Comparison of ENCODE assay signal across 11 cellular contexts in genomic region chr16:57304169-57305061, GRCh38. TPM values are rescaled to one million over a fixed set of nuclear protein-coding genes. Genes with fewer than 3 reads are reported as not detected.
DNase-seq lines count a peak whose midpoint lies in the region; TF ChIP-seq lines count a peak whose summit lies in the region.
"Had no signal": no experiment of that assay in that cellular context is flagged by ENCODE, and none has a peak within 500 bp of the region (broad histone marks: within the 10 kb centered on the region; RNA-seq: fewer than 3 reads in every experiment).

No MANE protein-coding gene starts in this region.

- H3K36me3 ChIP-seq in endodermal cell (ENCODE audit: control insufficient read depth, insufficient read depth, low read length), result no peaks in the 10 kb centered on the region
- H3K36me3 ChIP-seq in mucosa of rectum (ENCODE audit: control insufficient read depth in 2 of 2, insufficient read depth in 2 of 2, low read length in 2 of 2), result no peaks in the 10 kb centered on the region

- H3K27me3 Mint-ChIP-seq in endodermal cell (ENCODE audit: insufficient read depth), result peaks cover 17% of the 10 kb centered on the region
- H3K27me3 Mint-ChIP-seq in activated T-helper 2 cell treated with anti-CD3 and anti-CD28 coated beads, Interferon-gamma antibody, Interleukin-2, Interleukin-4, amounts not matched to agents 10 μg/mL and 5 μg/mL and 100 μg/mL, durations not matched to agents 14 hours and 24 hours and 36 hours (ENCODE audit: low read depth), result peaks cover 3% of the 10 kb centered on the region

- H3K27ac Mint-ChIP-seq in endodermal cell, result peak overlapping the region; percentile 23
- no peak overlapping the region for H3K27ac Mint-ChIP-seq in activated T-helper 2 cell treated with anti-CD3 and anti-CD28 coated beads, Interferon-gamma antibody, Interleukin-2, Interleukin-4, amounts not matched to agents 10 μg/mL and 5 μg/mL and 100 μg/mL, durations not matched to agents 14 hours and 24 hours and 36 hours
- H3K27ac Mint-ChIP-seq: HFFc6 had no signal

- H3K9ac ChIP-seq in endodermal cell (ENCODE audit: extremely low read depth, low read length, poor library complexity, severe bottlenecking), result no peak overlapping the region
- peak overlapping the region in 1 of 2 donors; percentile 24 for H3K9ac ChIP-seq in mucosa of rectum (ENCODE audit: low read depth in 1 of 2, low read length in 2 of 2)

- no peak overlapping the region for H3K27ac ChIP-seq in endodermal cell (ENCODE audit: low read depth, low read length)
- H3K27ac ChIP-seq in mucosa of rectum (ENCODE audit: low read depth in 2 of 2, low read length in 2 of 2), result peak overlapping the region; percentile 36 to 58

- 90% methylated on average over 12 to 16 of the region's 16 CpGs for WGBS in endodermal cell (ENCODE audit: insufficient coverage in 1 of 2, insufficient read length in 1 of 2), 2 experiments

- H3K36me3 Mint-ChIP-seq in endodermal cell (ENCODE audit: low read depth), result no peaks in the 10 kb centered on the region
- H3K36me3 Mint-ChIP-seq in activated T-helper 2 cell treated with anti-CD3 and anti-CD28 coated beads, Interferon-gamma antibody, Interleukin-2, Interleukin-4, amounts not matched to agents 10 μg/mL and 5 μg/mL and 100 μg/mL, durations not matched to agents 14 hours and 24 hours and 36 hours (ENCODE audit: low read depth), result no peaks in the 10 kb centered on the region

- intact Hi-C loops in activated T-helper 2 cell treated with anti-CD3 and anti-CD28 coated beads, Interferon-gamma antibody, Interleukin-2, Interleukin-4, amounts not matched to agents 10 μg/mL and 5 μg/mL and 100 μg/mL, durations not matched to agents 14 hours and 24 hours and 36 hours (cut with micrococcal nuclease), result loop anchor here (5.0 kb wide), 2 partner anchors 117 to 233 kb away; partner anchors contain the start of genes CCDC102A, PSME3IP1 and RSPRY1

- H3K9me3 Mint-ChIP-seq in endodermal cell, result no peaks in the 10 kb centered on the region
- no peaks in the 10 kb centered on the region for H3K9me3 Mint-ChIP-seq in activated T-helper 2 cell treated with anti-CD3 and anti-CD28 coated beads, Interferon-gamma antibody, Interleukin-2, Interleukin-4, amounts not matched to agents 10 μg/mL and 5 μg/mL and 100 μg/mL, durations not matched to agents 14 hours and 24 hours and 36 hours
- H3K9me3 Mint-ChIP-seq: HFFc6 had no signal

- peak; percentile 54 for DNase-seq in AG04449 (ENCODE audit: low read depth, low spot score)
- peak; percentile 63 for DNase-seq in HuH-7.5 (ENCODE audit: low spot score)
- no peak for DNase-seq in endodermal cell
- DNase-seq in stimulated activated CD4-positive, alpha-beta T cell treated with anti-CD3 and anti-CD28 coated beads, Interleukin-2, amount 100 ng/mL, for 24 hours, result no peak
- DNase-seq in activated T-helper 2 cell treated with anti-CD3 and anti-CD28 coated beads, Interferon-gamma antibody, Interleukin-2, Interleukin-4, amounts not matched to agents 10 μg/mL and 5 μg/mL and 100 μg/mL, durations not matched to agents 14 hours and 24 hours and 36 hours (ENCODE audit: low spot score), result no peak
- no peak for DNase-seq in stimulated activated CD4-positive, alpha-beta T cell treated with anti-CD3 and anti-CD28 coated beads, Interleukin-1b, Interleukin-23, amount 100 ng/mL, for 48 hours
- DNase-seq in NCI-H187 (lab: John Stamatoyannopoulos, UW), result no peak
- DNase-seq: HFFc6; NCI-H446 treated with DMSO at 0.1 percent for 48 hours; stimulated activated naive CD8-positive, alpha-beta T cell treated with anti-CD3 and anti-CD28 coated beads, Interleukin-15, Interleukin-2, amounts not matched to agents 100 U/mL and 50 U/mL, for 24 hours had no signal

- H3K4me1 Mint-ChIP-seq in endodermal cell, result peaks cover 6% of the 10 kb centered on the region
- peaks cover 7% of the 10 kb centered on the region for H3K4me1 Mint-ChIP-seq in activated T-helper 2 cell treated with anti-CD3 and anti-CD28 coated beads, Interferon-gamma antibody, Interleukin-2, Interleukin-4, amounts not matched to agents 10 μg/mL and 5 μg/mL and 100 μg/mL, durations not matched to agents 14 hours and 24 hours and 36 hours (ENCODE audit: low read depth)

- H3K4me1 ChIP-seq in endodermal cell (ENCODE audit: control insufficient read depth, insufficient read depth, low read length) (no peaks in the 10 kb centered on the region), mucosa of rectum (ENCODE audit: control insufficient read depth in 2 of 2, insufficient read depth in 2 of 2, low read length in 2 of 2) (peaks cover 17 to 20% of the 10 kb centered on the region in 2 donors)

- H3K4me3 Mint-ChIP-seq in endodermal cell, result no peak overlapping the region
- H3K4me3 Mint-ChIP-seq in activated T-helper 2 cell treated with anti-CD3 and anti-CD28 coated beads, Interferon-gamma antibody, Interleukin-2, Interleukin-4, amounts not matched to agents 10 μg/mL and 5 μg/mL and 100 μg/mL, durations not matched to agents 14 hours and 24 hours and 36 hours (ENCODE audit: low read depth), result no peak overlapping the region
- H3K4me3 Mint-ChIP-seq: HFFc6 had no signal

- CTCF ChIA-PET in AG04449 (lab: Yijun Ruan, JAX), result interaction anchor here (0.6 to 27.9 kb wide), 6 partner anchors 109 to 215 kb away, joined by 3 to 923 read pairs (median 18); partner anchors contain the start of genes PSME3IP1 and RSPRY1

- TF ChIP-seq CTCF in AG04449 (IDR thresholded peaks at IDR 0.05; ENCODE audit: insufficient read depth, low read length, missing control alignments) (no peak), endodermal cell (conservative IDR thresholded peaks at IDR 0.05) (no peak)

- no peaks in the 10 kb centered on the region for H3K27me3 ChIP-seq in endodermal cell (ENCODE audit: control insufficient read depth, insufficient read depth, low read length, poor library complexity, severe bottlenecking)
- H3K27me3 ChIP-seq in mucosa of rectum (ENCODE audit: control insufficient read depth in 2 of 2, insufficient read depth in 2 of 2, low read length in 2 of 2), result no peaks in the 10 kb centered on the region

- POLR2A ChIA-PET in AG04449 (lab: Yijun Ruan, JAX), result no interaction called here

- H3K9me3 ChIP-seq in endodermal cell (ENCODE audit: control insufficient read depth, low read length) (no peaks in the 10 kb centered on the region), mucosa of rectum (ENCODE audit: control insufficient read depth in 2 of 2, low read length in 2 of 2) (no peaks in the 10 kb centered on the region)

- H3K4me3 ChIP-seq in AG04449 (ENCODE audit: low read depth, low read length) (no peak overlapping the region), endodermal cell (ENCODE audit: low read length) (no peak overlapping the region), mucosa of rectum (ENCODE audit: low read length in 2 of 2) (peak overlapping the region in 1 of 2 donors; percentile 3)

RNA-seq across cellular contexts. Expression of gene PLLP, which starts 19.9 kb away (rescaled TPM):
- 1 to 10 TPM; 5.9 to 9.1 TPM for total RNA-seq in endodermal cell
- 2.1 TPM for polyA plus RNA-seq in endodermal cell (2013, experiment 1 of 2)
- polyA plus RNA-seq in endodermal cell (2013, experiment 2 of 2), result 2.4 TPM
- total RNA-seq in activated T-helper 2 cell treated with anti-CD3 and anti-CD28 coated beads, Interferon-gamma antibody, Interleukin-2, Interleukin-4, amounts not matched to agents 10 μg/mL and 5 μg/mL and 100 μg/mL, durations not matched to agents 14 hours and 24 hours and 36 hours, result 0.30 and 0.34 TPM in 2 replicates
- total RNA-seq: HFFc6 had no signal

RNA-seq across cellular contexts. Expression of gene CCL22, which starts 54.2 kb away (rescaled TPM):
- not detected for total RNA-seq in endodermal cell
- polyA plus RNA-seq in endodermal cell (2013, experiment 1 of 2), result not detected
- not detected for polyA plus RNA-seq in endodermal cell (2013, experiment 2 of 2)
- total RNA-seq in activated T-helper 2 cell treated with anti-CD3 and anti-CD28 coated beads, Interferon-gamma antibody, Interleukin-2, Interleukin-4, amounts not matched to agents 10 μg/mL and 5 μg/mL and 100 μg/mL, durations not matched to agents 14 hours and 24 hours and 36 hours, result 32.5 and 34.3 TPM in 2 replicates
- total RNA-seq: HFFc6 had no signal

RNA-seq across cellular contexts. Expression of gene ARL2BP, which starts 59.4 kb away (rescaled TPM):
- 10 to 100 TPM; 22.6 to 31.3 TPM for total RNA-seq in endodermal cell
- 60.5 TPM for polyA plus RNA-seq in endodermal cell (2013, experiment 1 of 2)
- 63.1 TPM for polyA plus RNA-seq in endodermal cell (2013, experiment 2 of 2)
- 28.1 and 31.2 TPM in 2 replicates for total RNA-seq in activated T-helper 2 cell treated with anti-CD3 and anti-CD28 coated beads, Interferon-gamma antibody, Interleukin-2, Interleukin-4, amounts not matched to agents 10 μg/mL and 5 μg/mL and 100 μg/mL, durations not matched to agents 14 hours and 24 hours and 36 hours

Comparison
In these comparisons a context has a peak if more than half of its experiments do, and no peak if none do; other contexts are left out.
1. DNase-seq: peak in AG04449 (single experiment) and HuH-7.5 (single experiment); none in endodermal cell (single experiment), stimulated activated CD4-positive, alpha-beta T cell treated with anti-CD3 and anti-CD28 coated beads, Interleukin-2, amount 100 ng/mL, for 24 hours (0 of 2), activated T-helper 2 cell treated with anti-CD3 and anti-CD28 coated beads, Interferon-gamma antibody, Interleukin-2, Interleukin-4, amounts not matched to agents 10 μg/mL and 5 μg/mL and 100 μg/mL, durations not matched to agents 14 hours and 24 hours and 36 hours (single experiment), stimulated activated CD4-positive, alpha-beta T cell treated with anti-CD3 and anti-CD28 coated beads, Interleukin-1b, Interleukin-23, amount 100 ng/mL, for 48 hours (single experiment) and NCI-H187 (0 of 2).
2. RNA of gene CCL22, which starts 54.2 kb away (total RNA-seq): 32.5 to 34.3 TPM in activated T-helper 2 cell treated with anti-CD3 and anti-CD28 coated beads, Interferon-gamma antibody, Interleukin-2, Interleukin-4, amounts not matched to agents 10 μg/mL and 5 μg/mL and 100 μg/mL, durations not matched to agents 14 hours and 24 hours and 36 hours; not detected in endodermal cell; every median in the first group is over 10 times any median in the second.